In genomic region chr3:72011495-72011894, GRCh38 we compare ENCODE assay signal across 21 cellular contexts.
DNase-seq lines count a peak whose midpoint lies in the region; ATAC-seq and TF ChIP-seq lines count a peak whose summit lies in the region.
"Had no signal": no experiment of that assay in that cellular context is flagged by ENCODE, and none has a peak within 500 bp of the region (broad histone marks: within the 10 kb centered on the region; RNA-seq: fewer than 3 reads in every experiment).

No MANE protein-coding gene starts in this region.

- H3K27ac ChIP-seq in psoas muscle = no peak overlapping the region
- H3K27ac ChIP-seq: right lobe of liver, RWPE1, suprapubic skin, VCaP had no signal

- H3K36me3 ChIP-seq in psoas muscle (ENCODE audit: insufficient read depth in 1 of 2, low read depth in 1 of 2) = no peaks in the 10 kb centered on the region
- H3K36me3 ChIP-seq: right lobe of liver, suprapubic skin had no signal

- no peak overlapping the region for H3K4me3 ChIP-seq in astrocyte of the spinal cord (ENCODE audit: low read depth, low read length)
- no peak overlapping the region for H3K4me3 ChIP-seq in psoas muscle
- H3K4me3 ChIP-seq: mucosa of descending colon, right lobe of liver, suprapubic skin had no signal

- in situ Hi-C loops in astrocyte of the spinal cord (cut with HindIII; ENCODE audit: low sequenced_read_pairs) = no loop called here

- TF ChIP-seq CTCF in astrocyte of the spinal cord (IDR thresholded peaks at IDR 0.05; ENCODE audit: low read depth, low read length) (no peak), psoas muscle (IDR thresholded peaks at IDR 0.05) (no peak)

- no peaks in the 10 kb centered on the region for H3K9me3 ChIP-seq in psoas muscle
- H3K9me3 ChIP-seq: mucosa of descending colon, right lobe of liver, suprapubic skin had no signal

- H3K27me3 ChIP-seq in psoas muscle (ENCODE audit: insufficient read depth in 3 of 3, low read length in 2 of 3) = peaks cover 0 to 4% (median 0%) of the 10 kb centered on the region in 3 donors
- H3K27me3 ChIP-seq: right lobe of liver, suprapubic skin had no signal

- WGBS in psoas muscle, 3 donors = 80 to 82% (median 81%) methylated on average over 4 of the region's 4 CpGs

- ATAC-seq in HG03442 (IDR thresholded peaks at IDR 0.05; ENCODE audit: unreplicated experiment) (no peak), GM21723 (IDR thresholded peaks at IDR 0.05; ENCODE audit: unreplicated experiment) (no peak), psoas muscle (no peak)
- ATAC-seq: activated CD8-positive, alpha-beta T cell treated with anti-CD3 and anti-CD28 coated beads, Interleukin-2, amount 10 ng/mL, durations not matched to agents 7 days and 5 days; left colon; mucosa of descending colon had no signal

- intact Hi-C loops in psoas muscle (cut with DNase I) = no loop called here

- DNase-seq in AG08396 (ENCODE audit: low spot score) = peak; percentile 17
- peak; percentile 86 for DNase-seq in GM04504 (ENCODE audit: low read depth)
- peak; percentile 70 for DNase-seq in astrocyte of the spinal cord (ENCODE audit: low read depth, low spot score)
- DNase-seq in medulla oblongata (ENCODE audit: extremely low spot score) = peak; percentile 18
- no peak for DNase-seq in NCI-H2081 (lab: John Stamatoyannopoulos, UW)
- DNase-seq in psoas muscle = no peak
- DNase-seq: activated CD8-positive, alpha-beta T cell treated with anti-CD3 and anti-CD28 coated beads, Interleukin-2, amount 10 ng/mL, durations not matched to agents 7 days and 5 days; cerebellar nuclear complex; foreskin melanocyte; KG1; left colon; mucosa of descending colon; NCI-H1105 treated with DMSO at 0.1 percent for 48 hours; NCI-H2171; right lobe of liver; stimulated activated CD4-positive, alpha-beta T cell treated with anti-CD3 and anti-CD28 coated beads, Interleukin-1b, Interleukin-23, amount 100 ng/mL, for 48 hours had no signal

- no peaks in the 10 kb centered on the region for H3K4me1 ChIP-seq in psoas muscle
- H3K4me1 ChIP-seq: right lobe of liver, suprapubic skin had no signal

Comparison
In these comparisons a context has a peak if more than half of its experiments do, and no peak if none do; other contexts are left out.
1. DNase-seq: peak in AG08396 (single experiment), GM04504 (single experiment), astrocyte of the spinal cord (single experiment) and medulla oblongata (single experiment); none in NCI-H2081 (0 of 2) and psoas muscle (0 of 2).